ENCODE assay signal across 11 cellular contexts in genomic region chr1:216804107-216804506, GRCh38.
"Had no signal": no experiment of that assay in that cellular context is flagged by ENCODE, and none has a peak within 500 bp of the region (broad histone marks: within the 10 kb centered on the region; RNA-seq: fewer than 3 reads in every experiment).

No MANE protein-coding gene starts in this region.

- H3K27ac ChIP-seq: neutrophil had no signal

- H3K27me3 ChIP-seq: neutrophil had no signal

- DNase-seq: activated CD4-positive, alpha-beta memory T cell treated with anti-CD3 and anti-CD28 coated beads, Interleukin-2, amount 10 ng/mL, durations not matched to agents 7 days and 5 days; activated CD8-positive, alpha-beta memory T cell treated with anti-CD3 and anti-CD28 coated beads, Interleukin-2, amount 50 U/mL, for 4 hours; activated naive CD8-positive, alpha-beta T cell treated with anti-CD3 and anti-CD28 coated beads, Interleukin-2, amount 10 ng/mL, durations not matched to agents 7 days and 5 days; anterior cingulate cortex; endodermal cell; erythroblast; mammary epithelial cell; naive thymus-derived CD4-positive, alpha-beta T cell; stimulated activated CD4-positive, alpha-beta T cell treated with anti-CD3 and anti-CD28 coated beads, Interleukin-1b, Interleukin-23, amount 100 ng/mL, for 48 hours; stimulated activated naive CD4-positive, alpha-beta T cell had no signal

- ATAC-seq: naive thymus-derived CD4-positive, alpha-beta T cell had no signal
